Comparison of ENCODE assay signal across 12 cellular contexts in genomic region chr2:144323946-144324345, GRCh38.
DNase-seq lines count a peak whose midpoint lies in the region; ATAC-seq and TF ChIP-seq lines count a peak whose summit lies in the region.
"Had no signal": no experiment of that assay in that cellular context is flagged by ENCODE, and none has a peak within 500 bp of the region (broad histone marks: within the 10 kb centered on the region; RNA-seq: fewer than 3 reads in every experiment).

No MANE protein-coding gene starts in this region.

- H3K79me2 ChIP-seq in mammary epithelial cell (ENCODE audit: insufficient read depth, low read length), result peaks cover 24% of the 10 kb centered on the region

- H2AFZ ChIP-seq in mammary epithelial cell (ENCODE audit: low read depth, low read length), result no peak overlapping the region

- peaks cover 44% of the 10 kb centered on the region for H3K4me1 Mint-ChIP-seq in MCF 10A (ENCODE audit: insufficient read depth, unreplicated experiment)
- H3K4me1 Mint-ChIP-seq in activated CD4-positive, alpha-beta memory T cell treated with anti-CD3 and anti-CD28 coated beads for 36 hours (ENCODE audit: low read depth), result peaks cover 71% of the 10 kb centered on the region
- H3K4me1 Mint-ChIP-seq in WTC11, result peaks cover 20% of the 10 kb centered on the region

- H3K4me1 ChIP-seq in mammary epithelial cell (ENCODE audit: insufficient read depth, low read length), result peaks cover 24% of the 10 kb centered on the region
- H3K4me1 ChIP-seq: ascending aorta had no signal

- WGBS in mammary epithelial cell (ENCODE audit: low coverage, missing lambda C conversion rate), result 97% methylated on average over 2 of the region's 2 CpGs

- dilution Hi-C loops in mammary epithelial cell (cut with HindIII; ENCODE audit: low sequenced_read_pairs), result no loop called here

- no peaks in the 10 kb centered on the region for H3K9me3 ChIP-seq in mammary epithelial cell (replicated peaks; ENCODE audit: insufficient read depth, low read length)
- H3K9me3 ChIP-seq: ascending aorta had no signal

- no peak overlapping the region for H3K27ac ChIP-seq in mammary epithelial cell (ENCODE audit: insufficient read depth, low read depth, low read length)
- H3K27ac ChIP-seq: ascending aorta, HL-60 had no signal

- H3K4me3 Mint-ChIP-seq in MCF 10A (ENCODE audit: unreplicated experiment) (no peak overlapping the region), WTC11 (no peak overlapping the region)
- no peak overlapping the region for H3K4me3 Mint-ChIP-seq in activated CD4-positive, alpha-beta memory T cell treated with anti-CD3 and anti-CD28 coated beads for 36 hours
- H3K4me3 Mint-ChIP-seq: mesothelial cell of epicardium had no signal

- H4K20me1 ChIP-seq in mammary epithelial cell (ENCODE audit: insufficient read depth, low read length), result no peaks in the 10 kb centered on the region

- H3K36me3 Mint-ChIP-seq in MCF 10A (ENCODE audit: insufficient read depth, unreplicated experiment), result no peaks in the 10 kb centered on the region
- peaks cover 1% of the 10 kb centered on the region for H3K36me3 Mint-ChIP-seq in activated CD4-positive, alpha-beta memory T cell treated with anti-CD3 and anti-CD28 coated beads for 36 hours
- H3K36me3 Mint-ChIP-seq in WTC11, result peaks cover 14% of the 10 kb centered on the region

- intact Hi-C loops in MCF 10A (cut with micrococcal nuclease), result no loop called here
- intact Hi-C loops in mammary epithelial cell (cut with micrococcal nuclease), result no loop called here
- intact Hi-C loops in activated CD4-positive, alpha-beta memory T cell treated with anti-CD3 and anti-CD28 coated beads for 36 hours (cut with micrococcal nuclease), result loop anchor here (1.0 to 10.0 kb wide), 10 partner anchors 8 to 379 kb away; a partner anchor contains a TSS
- intact Hi-C loops in left colon (cut with DNase I, micrococcal nuclease), result no loop called here

- H3K27me3 ChIP-seq in mammary epithelial cell (ENCODE audit: insufficient read depth, low read length), result no peaks in the 10 kb centered on the region
- H3K27me3 ChIP-seq: ascending aorta had no signal

- H3K4me2 ChIP-seq in mammary epithelial cell (ENCODE audit: insufficient read depth, low read depth, low read length), result no peak overlapping the region

- BruUV-seq in MCF 10A (replicated peaks; lab: Mats Ljungman, UMichigan), result no TSS peak
- no TSS peak for BruUV-seq in mammary epithelial cell (replicated peaks; lab: Mats Ljungman, UMichigan)

- H3K27ac Mint-ChIP-seq in MCF 10A (ENCODE audit: low read depth, unreplicated experiment) (no peak overlapping the region), WTC11 (no peak overlapping the region)
- peak overlapping the region; percentile 93 for H3K27ac Mint-ChIP-seq in activated CD4-positive, alpha-beta memory T cell treated with anti-CD3 and anti-CD28 coated beads for 36 hours

- H3K36me3 ChIP-seq in mammary epithelial cell (ENCODE audit: insufficient read depth, low read length), result no peaks in the 10 kb centered on the region
- H3K36me3 ChIP-seq: ascending aorta had no signal

- H3K9me3 Mint-ChIP-seq in MCF 10A (ENCODE audit: unreplicated experiment), result no peaks in the 10 kb centered on the region
- no peaks in the 10 kb centered on the region for H3K9me3 Mint-ChIP-seq in activated CD4-positive, alpha-beta memory T cell treated with anti-CD3 and anti-CD28 coated beads for 36 hours
- H3K9me3 Mint-ChIP-seq in WTC11, result peaks cover 9% of the 10 kb centered on the region

- in situ Hi-C loops in mammary epithelial cell (cut with MboI; ENCODE audit: low sequenced_read_pairs in 2 of 2), result no loop called here

- CTCF ChIA-PET in MCF 10A (lab: Yijun Ruan, JAX), result no interaction called here
- CTCF ChIA-PET in mammary epithelial cell (lab: Charles Lee; ENCODE audit: low non-redundant PET), result no interaction called here
- CTCF ChIA-PET in activated CD4-positive, alpha-beta memory T cell treated with anti-CD3 and anti-CD28 coated beads for 36 hours (lab: Charles Lee), result no interaction called here
- CTCF ChIA-PET in WTC11 (lab: Charles Lee), result no interaction called here

- H3K9ac ChIP-seq in mammary epithelial cell (ENCODE audit: insufficient read depth, low read length), result no peak overlapping the region

- no peaks in the 10 kb centered on the region for H3K27me3 Mint-ChIP-seq in MCF 10A (ENCODE audit: insufficient read depth, unreplicated experiment)
- H3K27me3 Mint-ChIP-seq in activated CD4-positive, alpha-beta memory T cell treated with anti-CD3 and anti-CD28 coated beads for 36 hours, result no peaks in the 10 kb centered on the region
- H3K27me3 Mint-ChIP-seq in WTC11 (ENCODE audit: low read depth), result no peaks in the 10 kb centered on the region

- POLR2A ChIA-PET in MCF 10A (lab: Yijun Ruan, JAX), result interaction anchor here (0.9 kb wide), 1 partner anchor 38 kb away, joined by 4 read pairs; no protein-coding TSS in a partner anchor
- POLR2A ChIA-PET in activated CD4-positive, alpha-beta memory T cell treated with anti-CD3 and anti-CD28 coated beads for 36 hours (lab: Charles Lee), result no interaction called here
- POLR2A ChIA-PET in WTC11 (lab: Charles Lee), result interaction anchor here (0.7 kb wide), 1 partner anchor 842 kb away, joined by 6 read pairs; no protein-coding TSS in a partner anchor

- TF ChIP-seq CTCF in MCF 10A (IDR thresholded peaks at IDR 0.05; ENCODE audit: unreplicated experiment), result no peak
- TF ChIP-seq CTCF in mammary epithelial cell (conservative IDR thresholded peaks at IDR 0.05 in 1 of 2, IDR thresholded peaks at IDR 0.05 in 1 of 2; ENCODE audit: extremely low read depth in 1 of 2, insufficient read depth in 1 of 2, low read depth in 1 of 2, low read length in 2 of 2), result no peak
- no peak for TF ChIP-seq CTCF in WTC11 (IDR thresholded peaks at IDR 0.05)

- DNase-seq in MCF 10A (ENCODE audit: unreplicated experiment), result peak; percentile 24
- DNase-seq in mammary epithelial cell, result no peak
- no peak for DNase-seq in activated CD4-positive, alpha-beta memory T cell treated with anti-CD3 and anti-CD28 coated beads for 36 hours
- no peak for DNase-seq in NCI-H1105 treated with DMSO at 0.1 percent for 48 hours (lab: John Stamatoyannopoulos, UW)
- no peak for DNase-seq in NCI-H82 treated with DMSO at 0.1 percent for 48 hours (lab: John Stamatoyannopoulos, UW; ENCODE audit: unreplicated experiment)
- no peak for DNase-seq in WTC11 (ENCODE audit: low spot score)
- DNase-seq in left colon, result no peak
- DNase-seq: NCI-H226 had no signal

- H3K4me3 ChIP-seq in mammary epithelial cell (replicated peaks in 1 of 3; ENCODE audit: insufficient read depth in 1 of 3, low read depth in 2 of 3, low read length in 3 of 3), result no peak overlapping the region
- H3K4me3 ChIP-seq: ascending aorta had no signal

- ATAC-seq in HG02938 (IDR thresholded peaks at IDR 0.05; ENCODE audit: unreplicated experiment) (peak; percentile 41), WTC11 (no peak), left colon (no peak)

TF ChIP-seq in WTC11, 78 proteins besides CTCF, POLR2A, EP300 and RAD21:
- TF ChIP-seq ZNF512 (CRISPR knock-in tag; IDR thresholded peaks at IDR 0.05; ENCODE audit: borderline replicate concordance), result no peak
